Comparison of ENCODE assay signal across 1 cellular context in the genomic region with DNA sequence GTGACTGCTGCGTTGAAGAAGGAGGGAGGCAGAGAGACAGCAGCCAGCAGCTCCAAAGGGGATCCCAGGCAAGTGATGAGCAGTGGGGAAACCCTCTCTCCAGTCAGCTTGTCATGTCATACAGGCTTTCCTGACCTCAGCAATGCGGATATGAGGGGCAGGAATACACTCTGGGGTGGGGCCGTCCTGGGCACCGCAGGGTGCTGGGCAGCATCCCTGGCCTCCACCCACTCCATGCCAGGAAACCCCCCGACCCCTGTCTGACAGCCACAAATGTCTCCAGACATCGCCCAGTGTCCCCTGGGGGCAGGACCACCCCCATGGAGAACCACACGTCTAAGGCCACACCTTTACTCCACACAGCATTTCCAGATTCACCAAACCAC.
TF ChIP-seq lines count a peak whose summit lies in the region.

No MANE protein-coding gene starts in this region.

TF ChIP-seq in HCT116, 20 proteins besides CTCF, POLR2A, EP300 and RAD21 (continued from another document):
- TF ChIP-seq, protein P1, sequence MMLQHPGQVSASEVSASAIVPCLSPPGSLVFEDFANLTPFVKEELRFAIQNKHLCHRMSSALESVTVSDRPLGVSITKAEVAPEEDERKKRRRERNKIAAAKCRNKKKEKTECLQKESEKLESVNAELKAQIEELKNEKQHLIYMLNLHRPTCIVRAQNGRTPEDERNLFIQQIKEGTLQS (IDR thresholded peaks at IDR 0.05): no peak
- TF ChIP-seq EZH2 (IDR thresholded peaks at IDR 0.05): no peak
- TF ChIP-seq SIN3A (IDR thresholded peaks at IDR 0.05; ENCODE audit: low read depth): no peak
- no peak for TF ChIP-seq POLR2AphosphoS5 (IDR thresholded peaks at IDR 0.05; ENCODE audit: low read depth, low read length)
- no peak for TF ChIP-seq ZBTB33 (IDR thresholded peaks at IDR 0.05; ENCODE audit: extremely low read depth, insufficient replicate concordance, low read length)
- TF ChIP-seq TCF7L2 (IDR thresholded peaks at IDR 0.05; ENCODE audit: borderline replicate concordance, extremely low read depth, insufficient read depth, insufficient read length): no peak
- TF ChIP-seq SRF (IDR thresholded peaks at IDR 0.05; ENCODE audit: low read depth): no peak
- TF ChIP-seq, protein P2, sequence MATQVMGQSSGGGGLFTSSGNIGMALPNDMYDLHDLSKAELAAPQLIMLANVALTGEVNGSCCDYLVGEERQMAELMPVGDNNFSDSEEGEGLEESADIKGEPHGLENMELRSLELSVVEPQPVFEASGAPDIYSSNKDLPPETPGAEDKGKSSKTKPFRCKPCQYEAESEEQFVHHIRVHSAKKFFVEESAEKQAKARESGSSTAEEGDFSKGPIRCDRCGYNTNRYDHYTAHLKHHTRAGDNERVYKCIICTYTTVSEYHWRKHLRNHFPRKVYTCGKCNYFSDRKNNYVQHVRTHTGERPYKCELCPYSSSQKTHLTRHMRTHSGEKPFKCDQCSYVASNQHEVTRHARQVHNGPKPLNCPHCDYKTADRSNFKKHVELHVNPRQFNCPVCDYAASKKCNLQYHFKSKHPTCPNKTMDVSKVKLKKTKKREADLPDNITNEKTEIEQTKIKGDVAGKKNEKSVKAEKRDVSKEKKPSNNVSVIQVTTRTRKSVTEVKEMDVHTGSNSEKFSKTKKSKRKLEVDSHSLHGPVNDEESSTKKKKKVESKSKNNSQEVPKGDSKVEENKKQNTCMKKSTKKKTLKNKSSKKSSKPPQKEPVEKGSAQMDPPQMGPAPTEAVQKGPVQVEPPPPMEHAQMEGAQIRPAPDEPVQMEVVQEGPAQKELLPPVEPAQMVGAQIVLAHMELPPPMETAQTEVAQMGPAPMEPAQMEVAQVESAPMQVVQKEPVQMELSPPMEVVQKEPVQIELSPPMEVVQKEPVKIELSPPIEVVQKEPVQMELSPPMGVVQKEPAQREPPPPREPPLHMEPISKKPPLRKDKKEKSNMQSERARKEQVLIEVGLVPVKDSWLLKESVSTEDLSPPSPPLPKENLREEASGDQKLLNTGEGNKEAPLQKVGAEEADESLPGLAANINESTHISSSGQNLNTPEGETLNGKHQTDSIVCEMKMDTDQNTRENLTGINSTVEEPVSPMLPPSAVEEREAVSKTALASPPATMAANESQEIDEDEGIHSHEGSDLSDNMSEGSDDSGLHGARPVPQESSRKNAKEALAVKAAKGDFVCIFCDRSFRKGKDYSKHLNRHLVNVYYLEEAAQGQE (IDR thresholded peaks at IDR 0.05; ENCODE audit: low read depth): no peak
- no peak for TF ChIP-seq ZNF274 (IDR thresholded peaks at IDR 0.05; ENCODE audit: low read depth, low read length)
- TF ChIP-seq CBX3 (IDR thresholded peaks at IDR 0.05; ENCODE audit: low read depth): no peak
- no peak for TF ChIP-seq ELF1 (IDR thresholded peaks at IDR 0.05; ENCODE audit: borderline replicate concordance, low read depth)
- no peak for TF ChIP-seq EZH2phosphoT487 (IDR thresholded peaks at IDR 0.05; ENCODE audit: borderline replicate concordance)
- no peak for TF ChIP-seq JUND (IDR thresholded peaks at IDR 0.05)
- no peak for TF ChIP-seq YY1 (IDR thresholded peaks at IDR 0.05; ENCODE audit: extremely low read depth, insufficient replicate concordance, low read depth, low read length)
- TF ChIP-seq EGR1 (IDR thresholded peaks at IDR 0.05; ENCODE audit: low read depth): no peak
